ENCODE assay signal across 17 cellular contexts in genomic region chr12:124721501-124722154, GRCh38.
DNase-seq lines count a peak whose midpoint lies in the region; ATAC-seq and TF ChIP-seq lines count a peak whose summit lies in the region.
"Had no signal": no experiment of that assay in that cellular context is flagged by ENCODE, and none has a peak within 500 bp of the region (broad histone marks: within the 10 kb centered on the region; RNA-seq: fewer than 3 reads in every experiment).

No MANE protein-coding gene starts in this region.

- H3K4me1 ChIP-seq in left ventricle myocardium inferior: peaks cover 21% of the 10 kb centered on the region

- H3K27me3 Mint-ChIP-seq in dendritic cell treated with granulocyte-macrophage colony-stimulating factor and Interleukin-4, amounts not matched to agents 40 ng/mL and 50 ng/mL, for 4 days: peaks cover 11% of the 10 kb centered on the region
- peaks cover 10% of the 10 kb centered on the region for H3K27me3 Mint-ChIP-seq in nephron (ENCODE audit: low read depth)
- H3K27me3 Mint-ChIP-seq: CD4-positive, alpha-beta memory T cell had no signal

- TF ChIP-seq CTCF in left ventricle myocardium inferior (IDR thresholded peaks at IDR 0.05; ENCODE audit: borderline replicate concordance): no peak
- no peak for TF ChIP-seq CTCF in nephron (IDR thresholded peaks at IDR 0.05; ENCODE audit: unreplicated experiment in 3 of 3)

- H3K4me3 ChIP-seq in left ventricle myocardium inferior: no peak overlapping the region
- H3K4me3 ChIP-seq: tibial artery had no signal

- H3K4me3 Mint-ChIP-seq in dendritic cell treated with granulocyte-macrophage colony-stimulating factor and Interleukin-4, amounts not matched to agents 40 ng/mL and 50 ng/mL, for 4 days: no peak overlapping the region
- H3K4me3 Mint-ChIP-seq in nephron: no peak overlapping the region
- H3K4me3 Mint-ChIP-seq: CD4-positive, alpha-beta memory T cell; mesothelial cell of epicardium had no signal

- ATAC-seq in GM19452 (IDR thresholded peaks at IDR 0.05; ENCODE audit: unreplicated experiment): no peak

- H3K4me1 Mint-ChIP-seq in dendritic cell treated with granulocyte-macrophage colony-stimulating factor and Interleukin-4, amounts not matched to agents 40 ng/mL and 50 ng/mL, for 4 days (ENCODE audit: low read depth): peaks cover 58% of the 10 kb centered on the region
- H3K4me1 Mint-ChIP-seq in nephron: peaks cover 50% of the 10 kb centered on the region
- H3K4me1 Mint-ChIP-seq: CD4-positive, alpha-beta memory T cell had no signal

- no peaks in the 10 kb centered on the region for H3K36me3 ChIP-seq in left ventricle myocardium inferior
- H3K36me3 ChIP-seq: tibial artery had no signal

- no peaks in the 10 kb centered on the region for H3K27me3 ChIP-seq in left ventricle myocardium inferior (ENCODE audit: low read depth)
- H3K27me3 ChIP-seq: tibial artery had no signal

- no peaks in the 10 kb centered on the region for H3K36me3 Mint-ChIP-seq in dendritic cell treated with granulocyte-macrophage colony-stimulating factor and Interleukin-4, amounts not matched to agents 40 ng/mL and 50 ng/mL, for 4 days (ENCODE audit: low read depth)
- no peaks in the 10 kb centered on the region for H3K36me3 Mint-ChIP-seq in nephron (ENCODE audit: low read depth)
- H3K36me3 Mint-ChIP-seq: CD4-positive, alpha-beta memory T cell; mesothelial cell of epicardium had no signal

- intact Hi-C loops in left ventricle myocardium inferior (cut with micrococcal nuclease) (no loop called here), cardiac septum (cut with DNase I) (loop anchor here (5.0 kb wide), 1 partner anchor 94 kb away; no protein-coding TSS in a partner anchor)
- intact Hi-C loops in dendritic cell treated with granulocyte-macrophage colony-stimulating factor and Interleukin-4, amounts not matched to agents 40 ng/mL and 50 ng/mL, for 4 days (cut with micrococcal nuclease): no loop called here

- H3K27ac Mint-ChIP-seq in dendritic cell treated with granulocyte-macrophage colony-stimulating factor and Interleukin-4, amounts not matched to agents 40 ng/mL and 50 ng/mL, for 4 days: peak overlapping the region; percentile 60
- peak overlapping the region in 2 of 3 experiments; percentile 81 to 83 for H3K27ac Mint-ChIP-seq in nephron
- H3K27ac Mint-ChIP-seq: CD4-positive, alpha-beta memory T cell had no signal

- peak overlapping the region; percentile 76 for H3K27ac ChIP-seq in left ventricle myocardium inferior (replicated peaks)

- DNase-seq in left ventricle myocardium inferior: no peak
- no peak for DNase-seq in cardiac septum (ENCODE audit: low spot score)
- DNase-seq in A172 (ENCODE audit: low spot score): no peak
- no peak for DNase-seq in NCI-H446 treated with DMSO at 0.1 percent for 48 hours (lab: John Stamatoyannopoulos, UW)
- no peak for DNase-seq in NCI-H524 (lab: John Stamatoyannopoulos, UW)
- DNase-seq: activated CD4-positive, CD25-positive, alpha-beta regulatory T cell treated with anti-CD3 and anti-CD28 coated beads, Interleukin-2, amount 50 U/mL, for 72 hours; CD4-positive, alpha-beta memory T cell; EL; GOT3; NCI-H1105 treated with DMSO at 0.1 percent for 48 hours; NCI-H2171; T-helper 2 cell; tibial artery had no signal

- no peaks in the 10 kb centered on the region for H3K9me3 Mint-ChIP-seq in dendritic cell treated with granulocyte-macrophage colony-stimulating factor and Interleukin-4, amounts not matched to agents 40 ng/mL and 50 ng/mL, for 4 days
- H3K9me3 Mint-ChIP-seq in nephron: peaks cover 4% of the 10 kb centered on the region

- H3K9me3 ChIP-seq in left ventricle myocardium inferior (replicated peaks): no peaks in the 10 kb centered on the region
- H3K9me3 ChIP-seq: tibial artery had no signal
